ENCODE assay signal across 26 cellular contexts in genomic region chr17:13088666-13089065, GRCh38.
DNase-seq lines count a peak whose midpoint lies in the region; ATAC-seq, FAIRE-seq and TF ChIP-seq lines count a peak whose summit lies in the region.
"Had no signal": no experiment of that assay in that cellular context is flagged by ENCODE, and none has a peak within 500 bp of the region (broad histone marks: within the 10 kb centered on the region; RNA-seq: fewer than 3 reads in every experiment).

No MANE protein-coding gene starts in this region.

- H3K56ac ChIP-seq in H9 (ENCODE audit: insufficient read length, low read depth, low read length): no peak overlapping the region

- H2BK15ac ChIP-seq in mesenchymal stem cell (ENCODE audit: low read depth, poor library complexity, severe bottlenecking) (no peak overlapping the region), H9 (ENCODE audit: low read depth, low read length) (no peak overlapping the region)

- H4K8ac ChIP-seq in mesenchymal stem cell (ENCODE audit: low read length): no peak overlapping the region
- no peak overlapping the region for H4K8ac ChIP-seq in H9 (replicated peaks; ENCODE audit: insufficient read length, low read depth, low read length)

- H2BK120ac ChIP-seq in mesenchymal stem cell (ENCODE audit: low read depth, low read length): no peak overlapping the region
- H2BK120ac ChIP-seq in H9 (ENCODE audit: low read depth, low read length, poor library complexity, severe bottlenecking): no peak overlapping the region

- H4K91ac ChIP-seq in mesenchymal stem cell (ENCODE audit: low read length): no peak overlapping the region
- H4K91ac ChIP-seq in H9 (ENCODE audit: insufficient read length, low read depth, low read length): no peak overlapping the region

- H3K79me1 ChIP-seq in mesenchymal stem cell (replicated peaks; ENCODE audit: low read length, poor library complexity, severe bottlenecking) (no peaks in the 10 kb centered on the region), H9 (ENCODE audit: insufficient read depth, low read depth, low read length, poor library complexity, severe bottlenecking) (no peaks in the 10 kb centered on the region)

- H3K27ac Mint-ChIP-seq in H9: no peak overlapping the region
- H3K27ac Mint-ChIP-seq: CD14-positive monocyte; CD4-positive, alpha-beta memory T cell; CD4-positive, CD25-positive, alpha-beta regulatory T cell; CD8-positive, alpha-beta memory T cell had no signal

- DNase-seq in M059J (ENCODE audit: low read depth): peak; percentile 8
- DNase-seq in SJSA1 (ENCODE audit: low read depth in 1 of 2, low spot score in 2 of 2): peak; percentile 67 to 78
- DNase-seq in mesenchymal stem cell: peak; percentile 0
- DNase-seq in H9: no peak
- no peak for DNase-seq in GM12892 (ENCODE audit: insufficient read length)
- DNase-seq: 8988T; ACHN; BE2C; C1 segment of cervical spinal cord; CD4-positive, alpha-beta memory T cell; CD4-positive, CD25-positive, alpha-beta regulatory T cell; CD8-positive, alpha-beta memory T cell; COR-L47; DMS 273 treated with DMSO at 0.1 percent for 48 hours; DMS153; DMS53; DMS79; DND-41; EL; GDM1 had no signal

- H3K9ac ChIP-seq in mesenchymal stem cell (ENCODE audit: low read length) (no peak overlapping the region), H9 (ENCODE audit: extremely low read depth, insufficient read length, low read length) (no peak overlapping the region)
- H3K9ac ChIP-seq: BLaER1 had no signal

- no peak overlapping the region for H4K5ac ChIP-seq in H9 (ENCODE audit: insufficient read length, low read depth, low read length)

- H2AFZ ChIP-seq in mesenchymal stem cell (ENCODE audit: low read depth, low read length) (no peak overlapping the region), H9 (ENCODE audit: low read length) (no peak overlapping the region)

- H3K4me1 ChIP-seq in SJSA1 (replicated peaks) (peaks cover 46% of the 10 kb centered on the region), mesenchymal stem cell (ENCODE audit: control insufficient read depth, insufficient read depth, low read depth, low read length) (no peaks in the 10 kb centered on the region), H9 (ENCODE audit: insufficient read depth, low read length) (no peaks in the 10 kb centered on the region; the same call in 1 of the 2 replicates)
- H3K4me1 ChIP-seq: BE2C had no signal

- H3K18ac ChIP-seq in mesenchymal stem cell (ENCODE audit: low read depth in 1 of 2, low read length in 2 of 2) (no peak overlapping the region), H9 (ENCODE audit: insufficient read length, low read depth, low read length) (no peak overlapping the region)

- no peaks in the 10 kb centered on the region for H4K20me1 ChIP-seq in H9 (ENCODE audit: control insufficient read depth, insufficient read depth, insufficient read length)
- H4K20me1 ChIP-seq: BLaER1 had no signal

- no peak overlapping the region for H3K4me3 Mint-ChIP-seq in H9
- H3K4me3 Mint-ChIP-seq: CD14-positive monocyte; CD4-positive, alpha-beta memory T cell; CD4-positive, CD25-positive, alpha-beta regulatory T cell; CD8-positive, alpha-beta memory T cell had no signal

- H3K23ac ChIP-seq in mesenchymal stem cell (ENCODE audit: low read length in 2 of 2) (no peak overlapping the region), H9 (ENCODE audit: insufficient read length, low read depth, low read length) (no peak overlapping the region)

- H3K27me3 ChIP-seq in SJSA1 (replicated peaks) (no peaks in the 10 kb centered on the region), mesenchymal stem cell (ENCODE audit: control insufficient read depth in 1 of 2, insufficient read depth in 1 of 2, low read length in 2 of 2) (peaks cover 0 to 21% of the 10 kb centered on the region in 2 experiments), H9 (ENCODE audit: insufficient read depth, low read length) (no peaks in the 10 kb centered on the region)
- H3K27me3 ChIP-seq: BE2C, BLaER1 had no signal

- H3K14ac ChIP-seq in mesenchymal stem cell (ENCODE audit: low read length in 2 of 2) (no peak overlapping the region), H9 (ENCODE audit: insufficient read depth, low read length) (no peak overlapping the region)

- no peak for TF ChIP-seq CTCF in H9 (conservative IDR thresholded peaks at IDR 0.05)

- TF ChIP-seq POLR2A in GM12892 (IDR thresholded peaks at IDR 0.05; ENCODE audit: low read depth, low read length): no peak

- H3K27me3 Mint-ChIP-seq in H9 (ENCODE audit: low read depth): peaks cover 2% of the 10 kb centered on the region; the same call in 1 of the 2 replicates
- H3K27me3 Mint-ChIP-seq: CD4-positive, CD25-positive, alpha-beta regulatory T cell had no signal

- no peak for ATAC-seq in HG02610 (IDR thresholded peaks at IDR 0.05; ENCODE audit: unreplicated experiment)
- ATAC-seq: GM12878 had no signal

- FAIRE-seq in GM12892 (lab: Jason Lieb, UNC): no peak
- FAIRE-seq: A204.1, GM12878, GM19239 had no signal

- H3T11ph ChIP-seq in H9 (ENCODE audit: low read length): no peak overlapping the region

- H2AK5ac ChIP-seq in mesenchymal stem cell (ENCODE audit: low read length, severe bottlenecking) (no peak overlapping the region), H9 (ENCODE audit: insufficient read length, low read length) (no peak overlapping the region)

- H3K9me3 Mint-ChIP-seq in H9: no peaks in the 10 kb centered on the region
- H3K9me3 Mint-ChIP-seq: CD4-positive, alpha-beta memory T cell; CD8-positive, alpha-beta memory T cell had no signal

- no peaks in the 10 kb centered on the region for H3K23me2 ChIP-seq in H9 (ENCODE audit: insufficient read length, low read depth, low read length, poor library complexity, severe bottlenecking)

- H2BK5ac ChIP-seq in mesenchymal stem cell (ENCODE audit: low read depth, low read length, poor library complexity, severe bottlenecking) (no peak overlapping the region), H9 (ENCODE audit: insufficient read length, low read length) (no peak overlapping the region)

- H2BK12ac ChIP-seq in mesenchymal stem cell (ENCODE audit: low read length in 2 of 2) (no peak overlapping the region), H9 (ENCODE audit: insufficient read length, low read depth, low read length) (no peak overlapping the region)

- H3K4me2 ChIP-seq in mesenchymal stem cell (ENCODE audit: low read length, poor library complexity, severe bottlenecking) (no peak overlapping the region), H9 (ENCODE audit: insufficient read depth, insufficient read length, low read length) (no peak overlapping the region)
- H3K4me2 ChIP-seq: BLaER1 had no signal

- H3K4me3 ChIP-seq in SJSA1 (no peak overlapping the region), mesenchymal stem cell (ENCODE audit: insufficient read depth in 1 of 2, low read depth in 1 of 2, low read length in 2 of 2) (no peak overlapping the region)
- H3K4me3 ChIP-seq: BLaER1, GM12878 had no signal

- H3K4ac ChIP-seq in mesenchymal stem cell (ENCODE audit: low read depth in 1 of 2, low read length in 2 of 2) (no peak overlapping the region), H9 (ENCODE audit: low read depth, low read length) (no peak overlapping the region)

- no peaks in the 10 kb centered on the region for H3K79me2 ChIP-seq in H9 (ENCODE audit: insufficient read depth, low read length)

- no peak overlapping the region for H2BK20ac ChIP-seq in H9 (ENCODE audit: low read depth, low read length, poor library complexity, severe bottlenecking)

- H3K9me3 ChIP-seq in SJSA1 (replicated peaks) (no peaks in the 10 kb centered on the region), mesenchymal stem cell (ENCODE audit: control insufficient read depth, low read length) (no peaks in the 10 kb centered on the region), H9 (ENCODE audit: control insufficient read depth, low read depth, low read length) (no peaks in the 10 kb centered on the region)
- H3K9me3 ChIP-seq: BE2C, BLaER1 had no signal

- peaks cover 3 to 7% of the 10 kb centered on the region in 2 experiments for H3K4me1 Mint-ChIP-seq in H9
- H3K4me1 Mint-ChIP-seq: CD14-positive monocyte had no signal

- H3K27ac ChIP-seq in SJSA1: no peak overlapping the region; the same call in 1 of the 2 replicates
- no peak overlapping the region for H3K27ac ChIP-seq in mesenchymal stem cell (ENCODE audit: low read length, poor library complexity, severe bottlenecking)
- no peak overlapping the region for H3K27ac ChIP-seq in H9 (ENCODE audit: insufficient read length, low read depth, low read length)
- H3K27ac ChIP-seq: BLaER1 had no signal

- no peaks in the 10 kb centered on the region for H3K36me3 ChIP-seq in SJSA1
- no peaks in the 10 kb centered on the region for H3K36me3 ChIP-seq in mesenchymal stem cell (ENCODE audit: control insufficient read depth in 1 of 2, insufficient read depth in 2 of 2, low read depth in 1 of 2, low read length in 2 of 2)
- H3K36me3 ChIP-seq: BE2C, BLaER1 had no signal

- H3K36me3 Mint-ChIP-seq in H9 (ENCODE audit: insufficient read depth in 1 of 3, low read depth in 3 of 3): no peaks in the 10 kb centered on the region
- H3K36me3 Mint-ChIP-seq: CD14-positive monocyte; CD4-positive, alpha-beta memory T cell; CD4-positive, CD25-positive, alpha-beta regulatory T cell; CD8-positive, alpha-beta memory T cell had no signal

- WGBS in mesenchymal stem cell: 33% methylated on average over 2 of the region's 5 CpGs
- no CpG with 5 or more reads among the region's 5 CpGs for WGBS in H9 (ENCODE audit: extremely low coverage, insufficient read length, low lambda C conversion rate)

Comparison
In these comparisons a context has a peak if more than half of its experiments do, and no peak if none do; other contexts are left out.
1. DNase-seq: peak in M059J (single experiment), SJSA1 (2 of 2) and mesenchymal stem cell (single experiment); none in H9 (single experiment) and GM12892 (single experiment).